In the genomic region with DNA sequence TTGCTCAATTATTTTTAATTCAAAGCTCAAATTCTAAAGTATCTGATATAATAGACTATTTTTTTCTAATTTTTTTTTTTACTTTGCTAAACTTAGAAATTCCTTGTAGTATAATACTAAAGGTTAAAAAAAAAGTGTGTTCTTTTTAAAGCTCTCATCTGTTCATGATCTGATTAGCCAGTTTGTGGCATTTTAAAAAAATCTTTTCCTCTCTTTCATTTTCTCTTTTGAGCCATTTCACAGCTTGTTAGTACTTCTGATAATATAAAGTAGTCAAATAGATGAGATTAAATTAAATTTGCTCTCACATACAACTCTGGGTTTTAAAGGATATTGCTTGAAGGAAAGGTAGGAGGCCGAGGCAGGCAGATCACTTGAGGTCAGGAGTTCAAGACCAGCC, we compare ENCODE assay signal across 14 cellular contexts.
"Had no signal": no experiment of that assay in that cellular context is flagged by ENCODE, and none has a peak within 500 bp of the region (broad histone marks: within the 10 kb centered on the region; RNA-seq: fewer than 3 reads in every experiment).

No MANE protein-coding gene starts in this region.

- H3K4me3 ChIP-seq: adrenal gland, esophagus muscularis mucosa, heart right ventricle had no signal

- ATAC-seq: heart right ventricle had no signal

- H3K9me3 Mint-ChIP-seq: activated naive CD4-positive, alpha-beta T cell treated with anti-CD3 and anti-CD28 coated beads for 36 hours; dendritic cell treated with granulocyte-macrophage colony-stimulating factor and Interleukin-4, amounts not matched to agents 40 ng/mL and 50 ng/mL, for 4 days had no signal

- H3K9me3 ChIP-seq: adrenal gland, esophagus muscularis mucosa, heart right ventricle, SK-N-SH had no signal

- H3K4me3 Mint-ChIP-seq: activated naive CD4-positive, alpha-beta T cell treated with anti-CD3 and anti-CD28 coated beads for 36 hours; dendritic cell treated with granulocyte-macrophage colony-stimulating factor and Interleukin-4, amounts not matched to agents 40 ng/mL and 50 ng/mL, for 4 days had no signal

- H3K27ac ChIP-seq: adrenal gland had no signal

- H3K27me3 Mint-ChIP-seq: dendritic cell treated with granulocyte-macrophage colony-stimulating factor and Interleukin-4, amounts not matched to agents 40 ng/mL and 50 ng/mL, for 4 days had no signal

- H3K9ac ChIP-seq: SK-N-SH had no signal

- H3K27me3 ChIP-seq: adrenal gland, esophagus muscularis mucosa, heart right ventricle had no signal

- H3K4me2 ChIP-seq: SK-N-SH had no signal

- H3K36me3 ChIP-seq: adrenal gland, esophagus muscularis mucosa, heart right ventricle had no signal

- H3K27ac Mint-ChIP-seq: activated naive CD4-positive, alpha-beta T cell treated with anti-CD3 and anti-CD28 coated beads for 36 hours; dendritic cell treated with granulocyte-macrophage colony-stimulating factor and Interleukin-4, amounts not matched to agents 40 ng/mL and 50 ng/mL, for 4 days had no signal

- DNase-seq: activated CD4-positive, alpha-beta T cell treated with anti-CD3 and anti-CD28 coated beads, Interleukin-2, amount 50 U/mL, for 4 hours; activated naive CD4-positive, alpha-beta T cell treated with anti-CD3 and anti-CD28 coated beads for 36 hours; activated T-cell treated with anti-CD3 and anti-CD28 coated beads, Interleukin-2, amount 50 U/mL, for 1 hour; adrenal gland; effector CD8-positive, alpha-beta T cell; heart right ventricle; occipital lobe; posterior cingulate gyrus; retina; SK-N-SH; stimulated activated CD8-positive, alpha-beta memory T cell treated with anti-CD3 and anti-CD28 coated beads, Interleukin-4, amount 100 ng/mL, for 48 hours; T-helper 9 cell had no signal
